Comparison of ENCODE assay signal across 23 cellular contexts in the genomic region with DNA sequence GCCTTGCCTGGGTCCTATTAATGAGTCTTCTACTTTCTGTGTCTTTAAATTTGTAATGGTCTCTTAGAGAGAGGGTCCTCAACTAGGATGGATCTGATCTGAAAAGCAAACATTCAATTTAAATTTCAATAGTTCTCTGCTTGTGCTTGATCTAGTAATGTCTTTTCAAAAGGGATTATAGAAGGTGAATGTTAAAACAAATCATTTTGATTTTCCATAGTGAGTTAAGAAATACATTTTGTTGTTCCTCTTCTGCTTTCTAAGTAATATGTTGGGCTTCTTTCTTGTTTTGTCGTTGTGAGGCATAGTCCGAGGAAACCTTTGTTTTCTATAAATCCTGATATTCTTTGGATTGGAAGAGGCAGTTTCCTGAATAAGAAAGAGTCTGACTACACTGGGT.
"Had no signal": no experiment of that assay in that cellular context is flagged by ENCODE, and none has a peak within 500 bp of the region (broad histone marks: within the 10 kb centered on the region; RNA-seq: fewer than 3 reads in every experiment).

No MANE protein-coding gene starts in this region.

- FAIRE-seq: keratinocyte had no signal

- H3K4me3 Mint-ChIP-seq: activated naive CD4-positive, alpha-beta T cell treated with anti-CD3 and anti-CD28 coated beads for 36 hours; activated T-cell treated with anti-CD3 and anti-CD28 coated beads, Interleukin-2, amount 50 U/mL, for 24 hours had no signal

- H3K27me3 Mint-ChIP-seq: activated T-cell treated with anti-CD3 and anti-CD28 coated beads, Interleukin-2, amount 50 U/mL, for 24 hours; progenitor cell of endocrine pancreas had no signal

- H3K4me3 ChIP-seq: body of pancreas, cardiac muscle cell, mucosa of descending colon, testis, uterus had no signal

- H3K4me1 ChIP-seq: testis, uterus had no signal

- DNase-seq: activated CD4-positive, alpha-beta T cell treated with anti-CD3 and anti-CD28 coated beads for 1 hour; activated CD4-positive, alpha-beta T cell treated with anti-CD3 and anti-CD28 coated beads, Interleukin-2, amount 50 U/mL, for 4 hours; activated CD8-positive, alpha-beta memory T cell treated with anti-CD3 and anti-CD28 coated beads for 24 hours; activated CD8-positive, alpha-beta memory T cell treated with anti-CD3 and anti-CD28 coated beads, Interleukin-2, amount 50 U/mL, for 4 hours; activated naive CD4-positive, alpha-beta T cell treated with anti-CD3 and anti-CD28 coated beads for 36 hours; activated T-cell treated with anti-CD3 and anti-CD28 coated beads, Interleukin-2, amount 50 U/mL, for 24 hours; anterior cingulate cortex; body of pancreas; cortex of kidney; left colon; mesendoderm; mucosa of descending colon; retina; stimulated activated CD4-positive, alpha-beta T cell treated with anti-CD3 and anti-CD28 coated beads, Interleukin-2, amount 100 ng/mL, for 48 hours; stimulated activated CD8-positive, alpha-beta memory T cell treated with anti-CD3 and anti-CD28 coated beads, Interleukin-4, amount 100 ng/mL, for 48 hours; stimulated activated naive CD4-positive, alpha-beta T cell; T-helper 9 cell; testis; trophoblast cell; uterus had no signal

- H3K27ac Mint-ChIP-seq: activated naive CD4-positive, alpha-beta T cell treated with anti-CD3 and anti-CD28 coated beads for 36 hours; activated T-cell treated with anti-CD3 and anti-CD28 coated beads, Interleukin-2, amount 50 U/mL, for 24 hours; progenitor cell of endocrine pancreas had no signal

- H3K27me3 ChIP-seq: body of pancreas, cardiac muscle cell, testis, uterus had no signal

- ATAC-seq: body of pancreas, left colon, mucosa of descending colon had no signal

- H3K9me3 Mint-ChIP-seq: activated naive CD4-positive, alpha-beta T cell treated with anti-CD3 and anti-CD28 coated beads for 36 hours; activated T-cell treated with anti-CD3 and anti-CD28 coated beads, Interleukin-2, amount 50 U/mL, for 24 hours had no signal

- H3K36me3 ChIP-seq: cardiac muscle cell, uterus had no signal

- H3K27ac ChIP-seq: body of pancreas, cardiac muscle cell, testis, uterus had no signal

- H3K9me3 ChIP-seq: body of pancreas, mucosa of descending colon, testis, uterus had no signal
